Comparison of ENCODE assay signal across 1 cellular context in genomic region chr20:3045042-3045815, GRCh38.
TF ChIP-seq lines count a peak whose summit lies in the region.

No MANE protein-coding gene starts in this region.

TF ChIP-seq in K562, 482 proteins besides CTCF, POLR2A, EP300 and RAD21 (continues in another document):
- no peak for TF ChIP-seq ZBTB43 (CRISPR knock-in tag; IDR thresholded peaks at IDR 0.05)
- peak; percentile 58; the same call in 1 of the 2 replicates for TF ChIP-seq ZNF740 (CRISPR knock-in tag; IDR thresholded peaks at IDR 0.05)
- no peak for TF ChIP-seq ZNF740 (tag; IDR thresholded peaks at IDR 0.05)
- no peak for TF ChIP-seq NR0B1 (IDR thresholded peaks at IDR 0.05; ENCODE audit: partially characterized antibody)
- no peak for TF ChIP-seq CREB5 (CRISPR knock-in tag; IDR thresholded peaks at IDR 0.05)
- no peak for TF ChIP-seq SIN3A (IDR thresholded peaks at IDR 0.05; ENCODE audit: borderline replicate concordance in 2 of 2, control insufficient read depth in 1 of 2, low read depth in 2 of 2, low read length in 2 of 2)
- TF ChIP-seq NR2C2 (CRISPR knock-in tag; IDR thresholded peaks at IDR 0.05): no peak
- TF ChIP-seq NR2C2 (tag; IDR thresholded peaks at IDR 0.05): no peak
- TF ChIP-seq NCOA4 (IDR thresholded peaks at IDR 0.05; ENCODE audit: partially characterized antibody): no peak
- no peak for TF ChIP-seq SMAD4 (CRISPR knock-in tag; conservative IDR thresholded peaks at IDR 0.05)
- TF ChIP-seq CEBPB (tag; IDR thresholded peaks at IDR 0.05): peak; percentile 38; the same call in 1 of the 2 replicates
- TF ChIP-seq RCOR1 (IDR thresholded peaks at IDR 0.05; ENCODE audit: borderline replicate concordance in 1 of 2, low read depth in 2 of 2, low read length in 2 of 2): no peak
- TF ChIP-seq FOXK1 (CRISPR knock-in tag; IDR thresholded peaks at IDR 0.05; ENCODE audit: borderline replicate concordance): no peak
- no peak for TF ChIP-seq CBFA2T2 (conservative IDR thresholded peaks at IDR 0.05)
- TF ChIP-seq IFI16 (CRISPR knock-in tag; IDR thresholded peaks at IDR 0.05): no peak
- no peak for TF ChIP-seq ZFP91 (CRISPR knock-in tag; IDR thresholded peaks at IDR 0.05)
- peak; percentile 18; the same call in 1 of the 2 replicates for TF ChIP-seq ESRRA (IDR thresholded peaks at IDR 0.05; ENCODE audit: borderline replicate concordance, low read depth)
- no peak for TF ChIP-seq SAFB (IDR thresholded peaks at IDR 0.05; ENCODE audit: borderline replicate concordance, low read depth, low read length)
- no peak for TF ChIP-seq ZNF280B (CRISPR knock-in tag; IDR thresholded peaks at IDR 0.05)
- no peak for TF ChIP-seq HOXB6 (CRISPR knock-in tag; IDR thresholded peaks at IDR 0.05; ENCODE audit: borderline replicate concordance)
- TF ChIP-seq HDAC1 (IDR thresholded peaks at IDR 0.05): 0 out of 4 replicates have a peak, but pooled peaks of 1 of the 2 experiments have one; percentile 1
- no peak for TF ChIP-seq VEZF1 (CRISPR knock-in tag; IDR thresholded peaks at IDR 0.05)
- TF ChIP-seq PKNOX1 (IDR thresholded peaks at IDR 0.05): peak; percentile 42
- 0 out of 2 replicates have a peak, but pooled peaks have one; percentile 2 for TF ChIP-seq FOSL1 (tag; conservative IDR thresholded peaks at IDR 0.05)
- no peak for TF ChIP-seq CREM (IDR thresholded peaks at IDR 0.05; ENCODE audit: low read depth)
- TF ChIP-seq MEIS2 (IDR thresholded peaks at IDR 0.05; ENCODE audit: partially characterized antibody): peak; percentile 17
- TF ChIP-seq ZBTB40 (IDR thresholded peaks at IDR 0.05): no peak
- peak; percentile 53 for TF ChIP-seq ZBTB40 (CRISPR knock-in tag; IDR thresholded peaks at IDR 0.05)
- no peak for TF ChIP-seq ZNF280A (IDR thresholded peaks at IDR 0.05; ENCODE audit: low read depth, partially characterized antibody)
- TF ChIP-seq SP1 (CRISPR knock-in tag; IDR thresholded peaks at IDR 0.05): no peak
